In the genomic region with DNA sequence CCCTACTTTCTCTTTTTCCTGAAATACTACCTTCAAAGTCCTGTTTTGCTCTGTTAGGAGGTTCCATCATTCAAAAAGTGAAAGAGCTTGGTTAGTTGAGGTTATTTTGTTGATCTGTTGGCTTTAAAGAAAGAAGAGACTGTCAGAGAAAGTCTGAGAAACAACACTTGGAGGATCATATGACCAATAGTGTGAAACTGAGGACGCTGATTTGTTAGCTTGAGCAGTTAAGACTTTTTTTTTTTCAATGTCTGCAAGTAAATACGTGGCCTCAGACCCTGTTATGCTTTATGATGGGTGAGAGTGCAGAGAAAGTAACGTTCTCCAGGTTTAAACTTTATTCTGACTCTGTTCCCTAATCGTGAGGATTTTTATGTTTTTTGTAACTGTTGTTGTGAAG, we compare ENCODE assay signal across 11 cellular contexts. TPM values are rescaled to one million over a fixed set of nuclear protein-coding genes. Genes with fewer than 3 reads are reported as not detected.
DNase-seq lines count a peak whose midpoint lies in the region; ATAC-seq and TF ChIP-seq lines count a peak whose summit lies in the region.
"Had no signal": no experiment of that assay in that cellular context is flagged by ENCODE, and none has a peak within 500 bp of the region (broad histone marks: within the 10 kb centered on the region; RNA-seq: fewer than 3 reads in every experiment).

No MANE protein-coding gene starts in this region.

- no peaks in the 10 kb centered on the region for H3K27me3 ChIP-seq in DOHH2 (ENCODE audit: control insufficient read depth, low read length)
- H3K27me3 ChIP-seq in rectal smooth muscle tissue (ENCODE audit: control insufficient read depth, insufficient read depth, low read length): no peaks in the 10 kb centered on the region

- H4K20me1 ChIP-seq in DOHH2 (ENCODE audit: control insufficient read depth, insufficient read depth, low read depth, low read length): no peaks in the 10 kb centered on the region

- peak overlapping the region in 1 of 2 donors; percentile 26 for H3K4me3 Mint-ChIP-seq in CD14-positive monocyte

- no peak for DNase-seq in SK-N-MC (ENCODE audit: low read depth, low spot score)
- peak; percentile 50 for DNase-seq in fibroblast of villous mesenchyme (ENCODE audit: low read depth)
- DNase-seq in CD14-positive monocyte (ENCODE audit: low spot score): no peak
- no peak for DNase-seq in HT-29 (ENCODE audit: low spot score)
- DNase-seq: KBM-7; stimulated activated CD4-positive, alpha-beta T cell treated with anti-CD3 and anti-CD28 coated beads, Interleukin-2, amount 100 ng/mL, for 48 hours had no signal

- H3K9me2 ChIP-seq in DOHH2 (replicated peaks; ENCODE audit: control insufficient read depth, low read length): no peaks in the 10 kb centered on the region

- H3K9ac ChIP-seq in SK-N-MC (ENCODE audit: insufficient read length) (peak overlapping the region; percentile 53), rectal smooth muscle tissue (ENCODE audit: low read length) (no peak overlapping the region)

- H3K4me1 Mint-ChIP-seq in CD14-positive monocyte: peaks cover 35% of the 10 kb centered on the region

- ATAC-seq in HG03520 (IDR thresholded peaks at IDR 0.05; ENCODE audit: unreplicated experiment) (no peak), HG02852 (IDR thresholded peaks at IDR 0.05; ENCODE audit: unreplicated experiment) (no peak)
- ATAC-seq: Panc1 had no signal

- no peaks in the 10 kb centered on the region for H3K9me3 Mint-ChIP-seq in CD14-positive monocyte

- H3K79me2 ChIP-seq in DOHH2 (ENCODE audit: control insufficient read depth, low read length): peaks cover 92% of the 10 kb centered on the region

- peaks cover 10% of the 10 kb centered on the region; the same call in 1 of the 2 replicates for H3K36me3 ChIP-seq in DOHH2 (ENCODE audit: control insufficient read depth, low read length)
- H3K36me3 ChIP-seq in SK-N-MC (ENCODE audit: insufficient read depth, low read length): no peaks in the 10 kb centered on the region
- H3K36me3 ChIP-seq in rectal smooth muscle tissue (ENCODE audit: control insufficient read depth, insufficient read depth, low read length): no peaks in the 10 kb centered on the region

- peaks cover 34% of the 10 kb centered on the region for H3F3A ChIP-seq in DOHH2 (ENCODE audit: control insufficient read depth, insufficient read depth)

- H3K4me1 ChIP-seq in DOHH2 (ENCODE audit: control insufficient read depth, low read length) (peaks cover 100% of the 10 kb centered on the region), rectal smooth muscle tissue (ENCODE audit: control insufficient read depth, insufficient read depth, low read length) (peaks cover 45% of the 10 kb centered on the region)

- H3K9me3 ChIP-seq in DOHH2 (ENCODE audit: control insufficient read depth, insufficient read depth, low read length) (no peaks in the 10 kb centered on the region), SK-N-MC (ENCODE audit: low read depth, low read length) (no peaks in the 10 kb centered on the region)

- peak overlapping the region in 1 of 7 donors; percentile 27 for H3K27ac Mint-ChIP-seq in CD14-positive monocyte

- peak overlapping the region; percentile 96 for H3K27ac ChIP-seq in DOHH2 (ENCODE audit: low read depth, low read length)
- H3K27ac ChIP-seq in SK-N-MC: peak overlapping the region; percentile 64
- H3K27ac ChIP-seq in rectal smooth muscle tissue (ENCODE audit: low read depth, low read length): peak overlapping the region; percentile 82

- peaks cover 4 to 5% of the 10 kb centered on the region in 2 donors for H3K36me3 Mint-ChIP-seq in CD14-positive monocyte

- H3K4me2 ChIP-seq in DOHH2 (ENCODE audit: low read length): peak overlapping the region; percentile 90

- H3K4me3 ChIP-seq in DOHH2 (ENCODE audit: low read length) (peak overlapping the region; percentile 47), SK-N-MC (peak overlapping the region; percentile 55), fibroblast of villous mesenchyme (ENCODE audit: low read depth, low read length) (no peak overlapping the region), rectal smooth muscle tissue (ENCODE audit: low read length) (peak overlapping the region; percentile 28)

- intact Hi-C loops in CD14-positive monocyte (cut with micrococcal nuclease): no loop called here

- no peaks in the 10 kb centered on the region for H3K27me3 Mint-ChIP-seq in CD14-positive monocyte (ENCODE audit: low read depth in 3 of 3)

- TF ChIP-seq CTCF in DOHH2 (IDR thresholded peaks at IDR 0.05; ENCODE audit: low read depth, low read length, poor library complexity, severe bottlenecking) (no peak), fibroblast of villous mesenchyme (IDR thresholded peaks at IDR 0.05; ENCODE audit: insufficient read depth, low read depth, low read length) (no peak), CD14-positive monocyte (IDR thresholded peaks at IDR 0.05) (no peak)

RNA-seq across cellular contexts. Expression of gene GAB1, which starts 45.9 kb away (rescaled TPM):
- 13.0 and 16.1 TPM in 2 replicates for total RNA-seq in fibroblast of villous mesenchyme
- under 1 TPM; 0.55 to 0.69 TPM for polyA plus RNA-seq in CD14-positive monocyte
- 7.8 and 8.7 TPM in 2 replicates for total RNA-seq in HT-29 (2014; rRNA removed; shearing (Covaris generic))
